In genomic region chr11:80929406-80929805, GRCh38 we compare ENCODE assay signal across 36 cellular contexts.
"Had no signal": no experiment of that assay in that cellular context is flagged by ENCODE, and none has a peak within 500 bp of the region (broad histone marks: within the 10 kb centered on the region; RNA-seq: fewer than 3 reads in every experiment).

No MANE protein-coding gene starts in this region.

- H3K27ac Mint-ChIP-seq: activated CD4-positive, alpha-beta T cell treated with anti-CD3 and anti-CD28 coated beads for 36 hours; activated CD4-positive, alpha-beta T cell treated with anti-CD3 and anti-CD28 coated beads, Interleukin-2, amount 10 ng/mL, durations not matched to agents 7 days and 5 days; activated CD8-positive, alpha-beta T cell treated with anti-CD3 and anti-CD28 coated beads, Interleukin-2, amount 10 ng/mL, durations not matched to agents 7 days and 5 days; activated naive CD4-positive, alpha-beta T cell treated with anti-CD3 and anti-CD28 coated beads, Interleukin-2, amount 50 U/mL, for 24 hours; activated naive CD8-positive, alpha-beta T cell treated with anti-CD3 and anti-CD28 coated beads, Interleukin-2, amount 10 ng/mL, durations not matched to agents 7 days and 5 days; activated T-cell treated with anti-CD3 and anti-CD28 coated beads, Interleukin-2, amount 50 U/mL, for 24 hours; activated T-helper 2 cell treated with anti-CD3 and anti-CD28 coated beads, Interferon-gamma antibody, Interleukin-2, Interleukin-4, amounts not matched to agents 10 μg/mL and 5 μg/mL and 100 μg/mL, durations not matched to agents 14 hours and 24 hours and 36 hours; T-helper 1 cell treated with Interleukin-12 subunit alpha and Interleukin-12 subunit beta and Interleukin-4 antibody, amounts not matched to agents 30 μg/mL and 1 μg/mL, for 36 hours; T-helper 2 cell treated with Interferon-gamma antibody and Interleukin-4, amounts not matched to agents 5 μg/mL and 100 μg/mL, for 36 hours; WTC11 had no signal

- H3K36me3 ChIP-seq: ascending aorta, MG63, Peyer's patch, SJSA1 had no signal

- H3K36me3 Mint-ChIP-seq: activated naive CD4-positive, alpha-beta T cell treated with anti-CD3 and anti-CD28 coated beads, Interleukin-2, amount 50 U/mL, for 24 hours; activated naive CD8-positive, alpha-beta T cell treated with anti-CD3 and anti-CD28 coated beads, Interleukin-2, amount 10 ng/mL, durations not matched to agents 7 days and 5 days; WTC11 had no signal

- H3K4me1 Mint-ChIP-seq: activated CD4-positive, alpha-beta T cell treated with anti-CD3 and anti-CD28 coated beads for 36 hours; activated CD4-positive, alpha-beta T cell treated with anti-CD3 and anti-CD28 coated beads, Interleukin-2, amount 10 ng/mL, durations not matched to agents 7 days and 5 days; activated naive CD4-positive, alpha-beta T cell treated with anti-CD3 and anti-CD28 coated beads, Interleukin-2, amount 50 U/mL, for 24 hours; activated naive CD8-positive, alpha-beta T cell treated with anti-CD3 and anti-CD28 coated beads, Interleukin-2, amount 10 ng/mL, durations not matched to agents 7 days and 5 days had no signal

- H3K27me3 ChIP-seq: ascending aorta, MG63, Peyer's patch, SJSA1 had no signal

- H3K4me3 ChIP-seq: ascending aorta, MG63, Peyer's patch, SJSA1 had no signal

- ATAC-seq: activated CD4-positive, alpha-beta T cell treated with anti-CD3 and anti-CD28 coated beads for 36 hours; activated CD4-positive, CD25-positive, alpha-beta regulatory T cell treated with anti-CD3 and anti-CD28 coated beads, Interleukin-2, amount 50 U/mL, for 24 hours; activated CD8-positive, alpha-beta T cell treated with anti-CD3 and anti-CD28 coated beads, Interleukin-2, amount 10 ng/mL, durations not matched to agents 7 days and 5 days; PC-3; WTC11 had no signal

- H3K4me3 Mint-ChIP-seq: activated CD4-positive, alpha-beta T cell treated with anti-CD3 and anti-CD28 coated beads for 36 hours; activated CD4-positive, alpha-beta T cell treated with anti-CD3 and anti-CD28 coated beads, Interleukin-2, amount 10 ng/mL, durations not matched to agents 7 days and 5 days; activated CD8-positive, alpha-beta T cell treated with anti-CD3 and anti-CD28 coated beads, Interleukin-2, amount 10 ng/mL, durations not matched to agents 7 days and 5 days; activated naive CD4-positive, alpha-beta T cell treated with anti-CD3 and anti-CD28 coated beads, Interleukin-2, amount 50 U/mL, for 24 hours; activated naive CD8-positive, alpha-beta T cell treated with anti-CD3 and anti-CD28 coated beads, Interleukin-2, amount 10 ng/mL, durations not matched to agents 7 days and 5 days; activated T-cell treated with anti-CD3 and anti-CD28 coated beads, Interleukin-2, amount 50 U/mL, for 24 hours; T-helper 1 cell treated with Interleukin-12 subunit alpha and Interleukin-12 subunit beta and Interleukin-4 antibody, amounts not matched to agents 30 μg/mL and 1 μg/mL, for 36 hours; T-helper 2 cell treated with Interferon-gamma antibody and Interleukin-4, amounts not matched to agents 5 μg/mL and 100 μg/mL, for 36 hours; WTC11 had no signal

- H3K27me3 Mint-ChIP-seq: activated CD4-positive, alpha-beta T cell treated with anti-CD3 and anti-CD28 coated beads for 36 hours; activated CD4-positive, alpha-beta T cell treated with anti-CD3 and anti-CD28 coated beads, Interleukin-2, amount 10 ng/mL, durations not matched to agents 7 days and 5 days; activated naive CD4-positive, alpha-beta T cell treated with anti-CD3 and anti-CD28 coated beads, Interleukin-2, amount 50 U/mL, for 24 hours; activated naive CD8-positive, alpha-beta T cell treated with anti-CD3 and anti-CD28 coated beads, Interleukin-2, amount 10 ng/mL, durations not matched to agents 7 days and 5 days; activated T-cell treated with anti-CD3 and anti-CD28 coated beads, Interleukin-2, amount 50 U/mL, for 24 hours had no signal

- DNase-seq: activated CD4-positive, alpha-beta T cell treated with anti-CD3 and anti-CD28 coated beads for 36 hours; activated CD4-positive, alpha-beta T cell treated with anti-CD3 and anti-CD28 coated beads, Interleukin-2, amount 10 ng/mL, durations not matched to agents 7 days and 5 days; activated CD4-positive, alpha-beta T cell treated with anti-CD3 and anti-CD28 coated beads, Interleukin-2, amount 50 U/mL, for 48 hours; activated CD8-positive, alpha-beta T cell treated with anti-CD3 and anti-CD28 coated beads, Interleukin-2, amount 10 ng/mL, durations not matched to agents 7 days and 5 days; activated gamma-delta T cell; activated naive CD4-positive, alpha-beta T cell treated with Interleukin-2 at 50 U/mL for 16 hours; activated naive CD8-positive, alpha-beta T cell treated with anti-CD3 and anti-CD28 coated beads, Interleukin-2, amount 10 ng/mL, durations not matched to agents 7 days and 5 days; activated T-cell treated with anti-CD3 and anti-CD28 coated beads, Interleukin-2, amount 50 U/mL, for 24 hours; amygdala; Kasumi-1; MG63; NCI-H1048; NCI-H1105 treated with DMSO at 0.1 percent for 48 hours; NCI-H1436; NCI-H1694; NCI-H1930; NCI-H2081 treated with DMSO at 0.1 percent for 48 hours; NCI-H226; NCI-H446 treated with DMSO at 0.1 percent for 48 hours; NCI-H524; NCI-H69; NK-92 treated with Interleukin-12 subunit alpha and Interleukin-12 subunit beta, amount 100 ng/mL, for 24 hours; PC-3; Peyer's patch; RPMI8226; SHP77 treated with DMSO at 0.1 percent for 48 hours; SK-N-SH had no signal

- FAIRE-seq: TTC549 had no signal

- H3K9me3 Mint-ChIP-seq: WTC11 had no signal
